In the genomic region with DNA sequence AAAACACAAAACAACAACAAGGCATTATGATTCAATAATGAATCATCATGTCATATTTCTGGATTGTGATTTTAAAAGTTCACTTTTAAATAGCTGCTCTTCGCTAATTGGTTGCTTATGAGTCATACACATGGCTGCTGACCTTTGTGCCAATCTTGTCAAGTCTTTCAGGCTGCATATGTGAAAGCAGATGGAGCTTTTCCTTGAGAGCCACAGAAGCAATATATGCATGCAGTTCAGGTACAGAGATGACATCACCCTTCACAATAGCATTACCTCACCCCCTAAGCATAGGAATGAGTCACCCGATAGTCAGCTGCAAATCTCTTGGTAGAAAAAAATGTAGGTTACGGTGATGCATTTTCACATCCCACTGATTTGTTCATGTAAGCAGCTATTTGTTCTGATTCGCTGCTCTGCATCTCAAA, we compare ENCODE assay signal across 1 cellular context.
TF ChIP-seq lines count a peak whose summit lies in the region.

No MANE protein-coding gene starts in this region.

TF ChIP-seq in GM12878, 131 proteins besides CTCF, POLR2A, EP300 and RAD21 (continued from another document):
- TF ChIP-seq, protein P1, sequence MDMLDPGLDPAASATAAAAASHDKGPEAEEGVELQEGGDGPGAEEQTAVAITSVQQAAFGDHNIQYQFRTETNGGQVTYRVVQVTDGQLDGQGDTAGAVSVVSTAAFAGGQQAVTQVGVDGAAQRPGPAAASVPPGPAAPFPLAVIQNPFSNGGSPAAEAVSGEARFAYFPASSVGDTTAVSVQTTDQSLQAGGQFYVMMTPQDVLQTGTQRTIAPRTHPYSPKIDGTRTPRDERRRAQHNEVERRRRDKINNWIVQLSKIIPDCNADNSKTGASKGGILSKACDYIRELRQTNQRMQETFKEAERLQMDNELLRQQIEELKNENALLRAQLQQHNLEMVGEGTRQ (IDR thresholded peaks at IDR 0.05; ENCODE audit: borderline replicate concordance, low read depth, low read length): no peak; the same call in 1 of the 2 replicates
- TF ChIP-seq, protein P2, sequence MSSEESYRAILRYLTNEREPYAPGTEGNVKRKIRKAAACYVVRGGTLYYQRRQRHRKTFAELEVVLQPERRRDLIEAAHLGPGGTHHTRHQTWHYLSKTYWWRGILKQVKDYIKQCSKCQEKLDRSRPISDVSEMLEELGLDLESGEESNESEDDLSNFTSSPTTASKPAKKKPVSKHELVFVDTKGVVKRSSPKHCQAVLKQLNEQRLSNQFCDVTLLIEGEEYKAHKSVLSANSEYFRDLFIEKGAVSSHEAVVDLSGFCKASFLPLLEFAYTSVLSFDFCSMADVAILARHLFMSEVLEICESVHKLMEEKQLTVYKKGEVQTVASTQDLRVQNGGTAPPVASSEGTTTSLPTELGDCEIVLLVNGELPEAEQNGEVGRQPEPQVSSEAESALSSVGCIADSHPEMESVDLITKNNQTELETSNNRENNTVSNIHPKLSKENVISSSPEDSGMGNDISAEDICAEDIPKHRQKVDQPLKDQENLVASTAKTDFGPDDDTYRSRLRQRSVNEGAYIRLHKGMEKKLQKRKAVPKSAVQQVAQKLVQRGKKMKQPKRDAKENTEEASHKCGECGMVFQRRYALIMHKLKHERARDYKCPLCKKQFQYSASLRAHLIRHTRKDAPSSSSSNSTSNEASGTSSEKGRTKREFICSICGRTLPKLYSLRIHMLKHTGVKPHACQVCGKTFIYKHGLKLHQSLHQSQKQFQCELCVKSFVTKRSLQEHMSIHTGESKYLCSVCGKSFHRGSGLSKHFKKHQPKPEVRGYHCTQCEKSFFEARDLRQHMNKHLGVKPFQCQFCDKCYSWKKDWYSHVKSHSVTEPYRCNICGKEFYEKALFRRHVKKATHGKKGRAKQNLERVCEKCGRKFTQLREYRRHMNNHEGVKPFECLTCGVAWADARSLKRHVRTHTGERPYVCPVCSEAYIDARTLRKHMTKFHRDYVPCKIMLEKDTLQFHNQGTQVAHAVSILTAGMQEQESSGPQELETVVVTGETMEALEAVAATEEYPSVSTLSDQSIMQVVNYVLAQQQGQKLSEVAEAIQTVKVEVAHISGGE (CRISPR knock-in tag; IDR thresholded peaks at IDR 0.05): no peak
- TF ChIP-seq MTA2 (IDR thresholded peaks at IDR 0.05; ENCODE audit: low read depth) (peak; percentile 83), YY1 (IDR thresholded peaks at IDR 0.05; ENCODE audit: low read depth, low read length) (0 out of 2 replicates have a peak, but pooled peaks have one; percentile 56), ZNF274 (IDR thresholded peaks at IDR 0.05; ENCODE audit: insufficient read depth, insufficient read length) (no peak), BHLHE40 (IDR thresholded peaks at IDR 0.05; ENCODE audit: borderline replicate concordance in 1 of 2, low read depth in 2 of 2, low read length in 1 of 2) (peak; percentile 84 to 86), NFIC (IDR thresholded peaks at IDR 0.05; ENCODE audit: low read depth, low read length) (peak; percentile 98), CHD4 (IDR thresholded peaks at IDR 0.05) (no peak), DPF2 (IDR thresholded peaks at IDR 0.05) (peak; percentile 89), ETV6 (conservative IDR thresholded peaks at IDR 0.05 in 1 of 2, IDR thresholded peaks at IDR 0.05 in 1 of 2; ENCODE audit: borderline replicate concordance in 1 of 2, low read depth in 1 of 2) (peak in 1 of 2 experiments; percentile 74; a peak in 2 of 4 replicates), BMI1 (IDR thresholded peaks at IDR 0.05; ENCODE audit: borderline replicate concordance) (no peak), ZNF207 (IDR thresholded peaks at IDR 0.05; ENCODE audit: borderline replicate concordance) (no peak), POU2F2 (IDR thresholded peaks at IDR 0.05; ENCODE audit: borderline replicate concordance, low read depth, low read length) (peak; percentile 98), TAF1 (IDR thresholded peaks at IDR 0.05; ENCODE audit: borderline replicate concordance, low read depth, low read length) (no peak), NFXL1 (IDR thresholded peaks at IDR 0.05; ENCODE audit: borderline replicate concordance) (no peak), ZNF384 (IDR thresholded peaks at IDR 0.05; ENCODE audit: borderline replicate concordance, low read depth, low read length) (peak; percentile 98), TARDBP (IDR thresholded peaks at IDR 0.05; ENCODE audit: borderline replicate concordance) (peak; percentile 43; the same call in 1 of the 2 replicates), FOXK2 (IDR thresholded peaks at IDR 0.05) (no peak), TBL1XR1 (IDR thresholded peaks at IDR 0.05; ENCODE audit: low read depth, low read length) (peak; percentile 87), KAT2A (conservative IDR thresholded peaks at IDR 0.05; ENCODE audit: control insufficient read depth, low read depth, low read length) (no peak), CBX3 (IDR thresholded peaks at IDR 0.05; ENCODE audit: borderline replicate concordance, low read depth) (no peak), POLR2AphosphoS5 (IDR thresholded peaks at IDR 0.05; ENCODE audit: low read length) (peak; percentile 46; the same call in 1 of the 2 replicates), MYC (IDR thresholded peaks at IDR 0.05; ENCODE audit: insufficient read depth, insufficient read length, insufficient replicate concordance, low read length, severe bottlenecking) (no peak), STAT3 (IDR thresholded peaks at IDR 0.05; ENCODE audit: low read depth, low read length) (0 out of 2 replicates have a peak, but pooled peaks have one; percentile 86)
- TF ChIP-seq, protein P3, sequence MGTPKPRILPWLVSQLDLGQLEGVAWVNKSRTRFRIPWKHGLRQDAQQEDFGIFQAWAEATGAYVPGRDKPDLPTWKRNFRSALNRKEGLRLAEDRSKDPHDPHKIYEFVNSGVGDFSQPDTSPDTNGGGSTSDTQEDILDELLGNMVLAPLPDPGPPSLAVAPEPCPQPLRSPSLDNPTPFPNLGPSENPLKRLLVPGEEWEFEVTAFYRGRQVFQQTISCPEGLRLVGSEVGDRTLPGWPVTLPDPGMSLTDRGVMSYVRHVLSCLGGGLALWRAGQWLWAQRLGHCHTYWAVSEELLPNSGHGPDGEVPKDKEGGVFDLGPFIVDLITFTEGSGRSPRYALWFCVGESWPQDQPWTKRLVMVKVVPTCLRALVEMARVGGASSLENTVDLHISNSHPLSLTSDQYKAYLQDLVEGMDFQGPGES (IDR thresholded peaks at IDR 0.05): no peak
- TF ChIP-seq, protein P4, sequence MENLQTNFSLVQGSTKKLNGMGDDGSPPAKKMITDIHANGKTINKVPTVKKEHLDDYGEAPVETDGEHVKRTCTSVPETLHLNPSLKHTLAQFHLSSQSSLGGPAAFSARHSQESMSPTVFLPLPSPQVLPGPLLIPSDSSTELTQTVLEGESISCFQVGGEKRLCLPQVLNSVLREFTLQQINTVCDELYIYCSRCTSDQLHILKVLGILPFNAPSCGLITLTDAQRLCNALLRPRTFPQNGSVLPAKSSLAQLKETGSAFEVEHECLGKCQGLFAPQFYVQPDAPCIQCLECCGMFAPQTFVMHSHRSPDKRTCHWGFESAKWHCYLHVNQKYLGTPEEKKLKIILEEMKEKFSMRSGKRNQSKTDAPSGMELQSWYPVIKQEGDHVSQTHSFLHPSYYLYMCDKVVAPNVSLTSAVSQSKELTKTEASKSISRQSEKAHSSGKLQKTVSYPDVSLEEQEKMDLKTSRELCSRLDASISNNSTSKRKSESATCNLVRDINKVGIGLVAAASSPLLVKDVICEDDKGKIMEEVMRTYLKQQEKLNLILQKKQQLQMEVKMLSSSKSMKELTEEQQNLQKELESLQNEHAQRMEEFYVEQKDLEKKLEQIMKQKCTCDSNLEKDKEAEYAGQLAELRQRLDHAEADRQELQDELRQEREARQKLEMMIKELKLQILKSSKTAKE (IDR thresholded peaks at IDR 0.05; ENCODE audit: low read depth, poor library complexity, severe bottlenecking): peak; percentile 94
- TF ChIP-seq, protein P5, sequence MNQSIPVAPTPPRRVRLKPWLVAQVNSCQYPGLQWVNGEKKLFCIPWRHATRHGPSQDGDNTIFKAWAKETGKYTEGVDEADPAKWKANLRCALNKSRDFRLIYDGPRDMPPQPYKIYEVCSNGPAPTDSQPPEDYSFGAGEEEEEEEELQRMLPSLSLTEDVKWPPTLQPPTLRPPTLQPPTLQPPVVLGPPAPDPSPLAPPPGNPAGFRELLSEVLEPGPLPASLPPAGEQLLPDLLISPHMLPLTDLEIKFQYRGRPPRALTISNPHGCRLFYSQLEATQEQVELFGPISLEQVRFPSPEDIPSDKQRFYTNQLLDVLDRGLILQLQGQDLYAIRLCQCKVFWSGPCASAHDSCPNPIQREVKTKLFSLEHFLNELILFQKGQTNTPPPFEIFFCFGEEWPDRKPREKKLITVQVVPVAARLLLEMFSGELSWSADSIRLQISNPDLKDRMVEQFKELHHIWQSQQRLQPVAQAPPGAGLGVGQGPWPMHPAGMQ (IDR thresholded peaks at IDR 0.05; ENCODE audit: borderline replicate concordance): no peak
- TF ChIP-seq, protein P6, sequence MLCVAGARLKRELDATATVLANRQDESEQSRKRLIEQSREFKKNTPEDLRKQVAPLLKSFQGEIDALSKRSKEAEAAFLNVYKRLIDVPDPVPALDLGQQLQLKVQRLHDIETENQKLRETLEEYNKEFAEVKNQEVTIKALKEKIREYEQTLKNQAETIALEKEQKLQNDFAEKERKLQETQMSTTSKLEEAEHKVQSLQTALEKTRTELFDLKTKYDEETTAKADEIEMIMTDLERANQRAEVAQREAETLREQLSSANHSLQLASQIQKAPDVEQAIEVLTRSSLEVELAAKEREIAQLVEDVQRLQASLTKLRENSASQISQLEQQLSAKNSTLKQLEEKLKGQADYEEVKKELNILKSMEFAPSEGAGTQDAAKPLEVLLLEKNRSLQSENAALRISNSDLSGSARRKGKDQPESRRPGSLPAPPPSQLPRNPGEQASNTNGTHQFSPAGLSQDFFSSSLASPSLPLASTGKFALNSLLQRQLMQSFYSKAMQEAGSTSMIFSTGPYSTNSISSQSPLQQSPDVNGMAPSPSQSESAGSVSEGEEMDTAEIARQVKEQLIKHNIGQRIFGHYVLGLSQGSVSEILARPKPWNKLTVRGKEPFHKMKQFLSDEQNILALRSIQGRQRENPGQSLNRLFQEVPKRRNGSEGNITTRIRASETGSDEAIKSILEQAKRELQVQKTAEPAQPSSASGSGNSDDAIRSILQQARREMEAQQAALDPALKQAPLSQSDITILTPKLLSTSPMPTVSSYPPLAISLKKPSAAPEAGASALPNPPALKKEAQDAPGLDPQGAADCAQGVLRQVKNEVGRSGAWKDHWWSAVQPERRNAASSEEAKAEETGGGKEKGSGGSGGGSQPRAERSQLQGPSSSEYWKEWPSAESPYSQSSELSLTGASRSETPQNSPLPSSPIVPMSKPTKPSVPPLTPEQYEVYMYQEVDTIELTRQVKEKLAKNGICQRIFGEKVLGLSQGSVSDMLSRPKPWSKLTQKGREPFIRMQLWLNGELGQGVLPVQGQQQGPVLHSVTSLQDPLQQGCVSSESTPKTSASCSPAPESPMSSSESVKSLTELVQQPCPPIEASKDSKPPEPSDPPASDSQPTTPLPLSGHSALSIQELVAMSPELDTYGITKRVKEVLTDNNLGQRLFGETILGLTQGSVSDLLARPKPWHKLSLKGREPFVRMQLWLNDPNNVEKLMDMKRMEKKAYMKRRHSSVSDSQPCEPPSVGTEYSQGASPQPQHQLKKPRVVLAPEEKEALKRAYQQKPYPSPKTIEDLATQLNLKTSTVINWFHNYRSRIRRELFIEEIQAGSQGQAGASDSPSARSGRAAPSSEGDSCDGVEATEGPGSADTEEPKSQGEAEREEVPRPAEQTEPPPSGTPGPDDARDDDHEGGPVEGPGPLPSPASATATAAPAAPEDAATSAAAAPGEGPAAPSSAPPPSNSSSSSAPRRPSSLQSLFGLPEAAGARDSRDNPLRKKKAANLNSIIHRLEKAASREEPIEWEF (IDR thresholded peaks at IDR 0.05; ENCODE audit: insufficient replicate concordance, low read depth, low read length): peak; percentile 79
- TF ChIP-seq, protein P7, sequence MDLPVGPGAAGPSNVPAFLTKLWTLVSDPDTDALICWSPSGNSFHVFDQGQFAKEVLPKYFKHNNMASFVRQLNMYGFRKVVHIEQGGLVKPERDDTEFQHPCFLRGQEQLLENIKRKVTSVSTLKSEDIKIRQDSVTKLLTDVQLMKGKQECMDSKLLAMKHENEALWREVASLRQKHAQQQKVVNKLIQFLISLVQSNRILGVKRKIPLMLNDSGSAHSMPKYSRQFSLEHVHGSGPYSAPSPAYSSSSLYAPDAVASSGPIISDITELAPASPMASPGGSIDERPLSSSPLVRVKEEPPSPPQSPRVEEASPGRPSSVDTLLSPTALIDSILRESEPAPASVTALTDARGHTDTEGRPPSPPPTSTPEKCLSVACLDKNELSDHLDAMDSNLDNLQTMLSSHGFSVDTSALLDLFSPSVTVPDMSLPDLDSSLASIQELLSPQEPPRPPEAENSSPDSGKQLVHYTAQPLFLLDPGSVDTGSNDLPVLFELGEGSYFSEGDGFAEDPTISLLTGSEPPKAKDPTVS (IDR thresholded peaks at IDR 0.05; ENCODE audit: low read depth, low read length): no peak
- TF ChIP-seq, protein P8, sequence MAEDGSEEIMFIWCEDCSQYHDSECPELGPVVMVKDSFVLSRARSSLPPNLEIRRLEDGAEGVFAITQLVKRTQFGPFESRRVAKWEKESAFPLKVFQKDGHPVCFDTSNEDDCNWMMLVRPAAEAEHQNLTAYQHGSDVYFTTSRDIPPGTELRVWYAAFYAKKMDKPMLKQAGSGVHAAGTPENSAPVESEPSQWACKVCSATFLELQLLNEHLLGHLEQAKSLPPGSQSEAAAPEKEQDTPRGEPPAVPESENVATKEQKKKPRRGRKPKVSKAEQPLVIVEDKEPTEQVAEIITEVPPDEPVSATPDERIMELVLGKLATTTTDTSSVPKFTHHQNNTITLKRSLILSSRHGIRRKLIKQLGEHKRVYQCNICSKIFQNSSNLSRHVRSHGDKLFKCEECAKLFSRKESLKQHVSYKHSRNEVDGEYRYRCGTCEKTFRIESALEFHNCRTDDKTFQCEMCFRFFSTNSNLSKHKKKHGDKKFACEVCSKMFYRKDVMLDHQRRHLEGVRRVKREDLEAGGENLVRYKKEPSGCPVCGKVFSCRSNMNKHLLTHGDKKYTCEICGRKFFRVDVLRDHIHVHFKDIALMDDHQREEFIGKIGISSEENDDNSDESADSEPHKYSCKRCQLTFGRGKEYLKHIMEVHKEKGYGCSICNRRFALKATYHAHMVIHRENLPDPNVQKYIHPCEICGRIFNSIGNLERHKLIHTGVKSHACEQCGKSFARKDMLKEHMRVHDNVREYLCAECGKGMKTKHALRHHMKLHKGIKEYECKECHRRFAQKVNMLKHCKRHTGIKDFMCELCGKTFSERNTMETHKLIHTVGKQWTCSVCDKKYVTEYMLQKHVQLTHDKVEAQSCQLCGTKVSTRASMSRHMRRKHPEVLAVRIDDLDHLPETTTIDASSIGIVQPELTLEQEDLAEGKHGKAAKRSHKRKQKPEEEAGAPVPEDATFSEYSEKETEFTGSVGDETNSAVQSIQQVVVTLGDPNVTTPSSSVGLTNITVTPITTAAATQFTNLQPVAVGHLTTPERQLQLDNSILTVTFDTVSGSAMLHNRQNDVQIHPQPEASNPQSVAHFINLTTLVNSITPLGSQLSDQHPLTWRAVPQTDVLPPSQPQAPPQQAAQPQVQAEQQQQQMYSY (CRISPR knock-in tag; IDR thresholded peaks at IDR 0.05): no peak
- TF ChIP-seq, protein P9, sequence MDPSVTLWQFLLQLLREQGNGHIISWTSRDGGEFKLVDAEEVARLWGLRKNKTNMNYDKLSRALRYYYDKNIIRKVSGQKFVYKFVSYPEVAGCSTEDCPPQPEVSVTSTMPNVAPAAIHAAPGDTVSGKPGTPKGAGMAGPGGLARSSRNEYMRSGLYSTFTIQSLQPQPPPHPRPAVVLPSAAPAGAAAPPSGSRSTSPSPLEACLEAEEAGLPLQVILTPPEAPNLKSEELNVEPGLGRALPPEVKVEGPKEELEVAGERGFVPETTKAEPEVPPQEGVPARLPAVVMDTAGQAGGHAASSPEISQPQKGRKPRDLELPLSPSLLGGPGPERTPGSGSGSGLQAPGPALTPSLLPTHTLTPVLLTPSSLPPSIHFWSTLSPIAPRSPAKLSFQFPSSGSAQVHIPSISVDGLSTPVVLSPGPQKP (IDR thresholded peaks at IDR 0.05; ENCODE audit: low read depth, low read length): no peak
